In genomic region chr3:40793739-40794138, GRCh38 we compare ENCODE assay signal across 28 cellular contexts.
"Had no signal": no experiment of that assay in that cellular context is flagged by ENCODE, and none has a peak within 500 bp of the region (broad histone marks: within the 10 kb centered on the region; RNA-seq: fewer than 3 reads in every experiment).

No MANE protein-coding gene starts in this region.

- H3K36me3 ChIP-seq: adrenal gland, MG63, Peyer's patch had no signal

- H3K4me3 Mint-ChIP-seq: activated CD4-positive, alpha-beta T cell treated with anti-CD3 and anti-CD28 coated beads for 36 hours; activated CD8-positive, alpha-beta T cell treated with anti-CD3 and anti-CD28 coated beads for 36 hours; activated naive CD8-positive, alpha-beta T cell treated with anti-CD3 and anti-CD28 coated beads, Interleukin-2, amount 10 ng/mL, durations not matched to agents 7 days and 5 days; activated T-cell treated with anti-CD3 and anti-CD28 coated beads, Interleukin-2, amount 50 U/mL, for 72 hours; central memory CD8-positive, alpha-beta T cell; T-helper 17 cell had no signal

- H3K9ac ChIP-seq: KMS-11 had no signal

- ATAC-seq: activated CD4-positive, alpha-beta T cell treated with anti-CD3 and anti-CD28 coated beads for 36 hours; activated CD8-positive, alpha-beta T cell treated with anti-CD3 and anti-CD28 coated beads for 36 hours; activated T-cell treated with anti-CD3 and anti-CD28 coated beads, Interleukin-2, amount 50 U/mL, for 72 hours; HepG2; T-helper 17 cell had no signal

- DNase-seq: activated CD4-positive, alpha-beta T cell treated with anti-CD3 and anti-CD28 coated beads for 36 hours; activated CD4-positive, CD25-positive, alpha-beta regulatory T cell; activated CD8-positive, alpha-beta memory T cell treated with anti-CD3 and anti-CD28 coated beads, Interleukin-2, amount 50 U/mL, for 4 hours; activated CD8-positive, alpha-beta T cell treated with anti-CD3 and anti-CD28 coated beads for 36 hours; activated naive CD4-positive, alpha-beta T cell treated with anti-CD3 and anti-CD28 coated beads, Interleukin-2, amount 50 U/mL, for 16 hours; activated naive CD8-positive, alpha-beta T cell treated with anti-CD3 and anti-CD28 coated beads, Interleukin-2, amount 10 ng/mL, durations not matched to agents 7 days and 5 days; activated T-cell treated with anti-CD3 and anti-CD28 coated beads, Interleukin-2, amount 50 U/mL, for 72 hours; adrenal gland; anterior cingulate cortex; MG63; NCI-H1105; NCI-H1436; NCI-H1694 treated with DMSO at 0.1 percent for 48 hours; NCI-H2029 treated with DMSO at 0.1 percent for 48 hours; NCI-H345; NCI-H510A; NCI-H526 treated with DMSO at 0.1 percent for 48 hours; NCI-H82; Peyer's patch; Right ventricle myocardium superior; T-helper 17 cell; T-helper 9 cell had no signal

- H3K36me3 Mint-ChIP-seq: activated naive CD8-positive, alpha-beta T cell treated with anti-CD3 and anti-CD28 coated beads, Interleukin-2, amount 10 ng/mL, durations not matched to agents 7 days and 5 days had no signal

- H3K27ac ChIP-seq: adrenal gland, KMS-11, Peyer's patch, RWPE1, VCaP had no signal

- H3K4me2 ChIP-seq: KMS-11 had no signal

- H3K9me3 Mint-ChIP-seq: activated CD8-positive, alpha-beta T cell treated with anti-CD3 and anti-CD28 coated beads for 36 hours; activated naive CD8-positive, alpha-beta T cell treated with anti-CD3 and anti-CD28 coated beads, Interleukin-2, amount 10 ng/mL, durations not matched to agents 7 days and 5 days; activated T-helper 2 cell treated with anti-CD3 and anti-CD28 coated beads, Interferon-gamma antibody, Interleukin-2, Interleukin-4, amounts not matched to agents 10 μg/mL and 5 μg/mL and 100 μg/mL, durations not matched to agents 14 hours and 24 hours and 36 hours; central memory CD8-positive, alpha-beta T cell had no signal

- H3K4me3 ChIP-seq: adrenal gland, MG63, Peyer's patch had no signal

- H3K4me1 ChIP-seq: adrenal gland, Peyer's patch had no signal

- H3K27ac Mint-ChIP-seq: activated CD4-positive, alpha-beta T cell treated with anti-CD3 and anti-CD28 coated beads for 36 hours; activated CD8-positive, alpha-beta T cell treated with anti-CD3 and anti-CD28 coated beads for 36 hours; activated naive CD8-positive, alpha-beta T cell treated with anti-CD3 and anti-CD28 coated beads, Interleukin-2, amount 10 ng/mL, durations not matched to agents 7 days and 5 days; activated T-cell treated with anti-CD3 and anti-CD28 coated beads, Interleukin-2, amount 50 U/mL, for 72 hours; activated T-helper 2 cell treated with anti-CD3 and anti-CD28 coated beads, Interferon-gamma antibody, Interleukin-2, Interleukin-4, amounts not matched to agents 10 μg/mL and 5 μg/mL and 100 μg/mL, durations not matched to agents 14 hours and 24 hours and 36 hours; T-helper 17 cell had no signal

- H3K4me1 Mint-ChIP-seq: activated CD4-positive, alpha-beta T cell treated with anti-CD3 and anti-CD28 coated beads for 36 hours; activated naive CD8-positive, alpha-beta T cell treated with anti-CD3 and anti-CD28 coated beads, Interleukin-2, amount 10 ng/mL, durations not matched to agents 7 days and 5 days; central memory CD8-positive, alpha-beta T cell had no signal

- H3K27me3 ChIP-seq: adrenal gland, MG63, Peyer's patch had no signal

- H3K9me3 ChIP-seq: adrenal gland, MG63, Peyer's patch had no signal
